2 cellular contexts compared by ENCODE assay signal in the genomic region with DNA sequence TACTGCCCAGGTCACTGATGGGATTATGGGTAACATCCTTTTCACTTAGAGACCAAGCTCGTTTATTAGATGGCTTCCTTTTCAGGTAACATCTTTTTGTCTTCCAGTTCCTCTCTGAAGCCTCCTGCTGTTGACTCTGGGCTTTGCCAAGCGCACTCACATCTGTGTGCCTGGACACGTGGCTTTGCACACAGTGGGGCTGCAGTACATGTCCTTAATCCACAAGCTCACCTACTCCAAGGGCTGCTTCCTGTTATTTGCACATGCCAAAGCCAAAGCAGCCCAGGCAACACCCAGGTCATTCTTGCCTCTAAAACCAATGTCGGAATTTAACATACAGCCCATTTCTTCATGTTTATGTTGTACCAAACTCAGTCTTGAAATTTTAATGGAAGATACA.
TF ChIP-seq lines count a peak whose summit lies in the region.

No MANE protein-coding gene starts in this region.

TF ChIP-seq in HepG2, 621 proteins besides CTCF, POLR2A, EP300 and RAD21:
- TF ChIP-seq CEBPZ (IDR thresholded peaks at IDR 0.05; ENCODE audit: low read length) (no peak), SRY (CRISPR knock-in tag; IDR thresholded peaks at IDR 0.05) (no peak), ZNF598 (CRISPR knock-in tag; IDR thresholded peaks at IDR 0.05; ENCODE audit: borderline replicate concordance) (no peak), ZKSCAN1 (IDR thresholded peaks at IDR 0.05; ENCODE audit: low read length) (0 out of 2 replicates have a peak, but pooled peaks have one; percentile 29), SMYD3 (CRISPR knock-in tag; IDR thresholded peaks at IDR 0.05) (no peak), HNF1A (IDR thresholded peaks at IDR 0.05; ENCODE audit: low read depth) (no peak), HNF1A (CRISPR knock-in tag; IDR thresholded peaks at IDR 0.05; ENCODE audit: borderline replicate concordance) (no peak), TOE1 (CRISPR knock-in tag; IDR thresholded peaks at IDR 0.05) (no peak), ZNF546 (CRISPR knock-in tag; conservative IDR thresholded peaks at IDR 0.05) (no peak)
- TF ChIP-seq, protein P1, sequence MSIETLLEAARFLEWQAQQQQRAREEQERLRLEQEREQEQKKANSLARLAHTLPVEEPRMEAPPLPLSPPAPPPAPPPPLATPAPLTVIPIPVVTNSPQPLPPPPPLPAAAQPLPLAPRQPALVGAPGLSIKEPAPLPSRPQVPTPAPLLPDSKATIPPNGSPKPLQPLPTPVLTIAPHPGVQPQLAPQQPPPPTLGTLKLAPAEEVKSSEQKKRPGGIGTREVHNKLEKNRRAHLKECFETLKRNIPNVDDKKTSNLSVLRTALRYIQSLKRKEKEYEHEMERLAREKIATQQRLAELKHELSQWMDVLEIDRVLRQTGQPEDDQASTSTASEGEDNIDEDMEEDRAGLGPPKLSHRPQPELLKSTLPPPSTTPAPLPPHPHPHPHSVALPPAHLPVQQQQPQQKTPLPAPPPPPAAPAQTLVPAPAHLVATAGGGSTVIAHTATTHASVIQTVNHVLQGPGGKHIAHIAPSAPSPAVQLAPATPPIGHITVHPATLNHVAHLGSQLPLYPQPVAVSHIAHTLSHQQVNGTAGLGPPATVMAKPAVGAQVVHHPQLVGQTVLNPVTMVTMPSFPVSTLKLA (IDR thresholded peaks at IDR 0.05), result peak; percentile 83
- TF ChIP-seq, protein P2, sequence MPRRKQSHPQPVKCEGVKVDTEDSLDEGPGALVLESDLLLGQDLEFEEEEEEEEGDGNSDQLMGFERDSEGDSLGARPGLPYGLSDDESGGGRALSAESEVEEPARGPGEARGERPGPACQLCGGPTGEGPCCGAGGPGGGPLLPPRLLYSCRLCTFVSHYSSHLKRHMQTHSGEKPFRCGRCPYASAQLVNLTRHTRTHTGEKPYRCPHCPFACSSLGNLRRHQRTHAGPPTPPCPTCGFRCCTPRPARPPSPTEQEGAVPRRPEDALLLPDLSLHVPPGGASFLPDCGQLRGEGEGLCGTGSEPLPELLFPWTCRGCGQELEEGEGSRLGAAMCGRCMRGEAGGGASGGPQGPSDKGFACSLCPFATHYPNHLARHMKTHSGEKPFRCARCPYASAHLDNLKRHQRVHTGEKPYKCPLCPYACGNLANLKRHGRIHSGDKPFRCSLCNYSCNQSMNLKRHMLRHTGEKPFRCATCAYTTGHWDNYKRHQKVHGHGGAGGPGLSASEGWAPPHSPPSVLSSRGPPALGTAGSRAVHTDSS (CRISPR knock-in tag; conservative IDR thresholded peaks at IDR 0.05), result no peak

TF ChIP-seq in WTC11, 78 proteins besides CTCF, POLR2A, EP300 and RAD21:
- TF ChIP-seq, protein P3, sequence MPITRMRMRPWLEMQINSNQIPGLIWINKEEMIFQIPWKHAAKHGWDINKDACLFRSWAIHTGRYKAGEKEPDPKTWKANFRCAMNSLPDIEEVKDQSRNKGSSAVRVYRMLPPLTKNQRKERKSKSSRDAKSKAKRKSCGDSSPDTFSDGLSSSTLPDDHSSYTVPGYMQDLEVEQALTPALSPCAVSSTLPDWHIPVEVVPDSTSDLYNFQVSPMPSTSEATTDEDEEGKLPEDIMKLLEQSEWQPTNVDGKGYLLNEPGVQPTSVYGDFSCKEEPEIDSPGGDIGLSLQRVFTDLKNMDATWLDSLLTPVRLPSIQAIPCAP (CRISPR knock-in tag; IDR thresholded peaks at IDR 0.05), result no peak
- TF ChIP-seq JAZF1 (CRISPR knock-in tag; IDR thresholded peaks at IDR 0.05), result no peak
- no peak for TF ChIP-seq GTF2I (CRISPR knock-in tag; conservative IDR thresholded peaks at IDR 0.05)
- no peak for TF ChIP-seq NR2C2 (CRISPR knock-in tag; IDR thresholded peaks at IDR 0.05)
- no peak for TF ChIP-seq ELF4 (CRISPR knock-in tag; IDR thresholded peaks at IDR 0.05; ENCODE audit: low read depth)
- TF ChIP-seq ESRRA (CRISPR knock-in tag; IDR thresholded peaks at IDR 0.05; ENCODE audit: borderline replicate concordance), result no peak
- TF ChIP-seq PRRX2 (CRISPR knock-in tag; IDR thresholded peaks at IDR 0.05), result no peak
- TF ChIP-seq, protein P4, sequence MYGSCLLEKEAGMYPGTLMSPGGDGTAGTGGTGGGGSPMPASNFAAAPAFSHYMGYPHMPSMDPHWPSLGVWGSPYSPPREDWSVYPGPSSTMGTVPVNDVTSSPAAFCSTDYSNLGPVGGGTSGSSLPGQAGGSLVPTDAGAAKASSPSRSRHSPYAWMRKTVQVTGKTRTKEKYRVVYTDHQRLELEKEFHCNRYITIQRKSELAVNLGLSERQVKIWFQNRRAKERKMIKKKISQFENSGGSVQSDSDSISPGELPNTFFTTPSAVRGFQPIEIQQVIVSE (CRISPR knock-in tag; IDR thresholded peaks at IDR 0.05; ENCODE audit: borderline replicate concordance), result no peak
- TF ChIP-seq, protein P5, sequence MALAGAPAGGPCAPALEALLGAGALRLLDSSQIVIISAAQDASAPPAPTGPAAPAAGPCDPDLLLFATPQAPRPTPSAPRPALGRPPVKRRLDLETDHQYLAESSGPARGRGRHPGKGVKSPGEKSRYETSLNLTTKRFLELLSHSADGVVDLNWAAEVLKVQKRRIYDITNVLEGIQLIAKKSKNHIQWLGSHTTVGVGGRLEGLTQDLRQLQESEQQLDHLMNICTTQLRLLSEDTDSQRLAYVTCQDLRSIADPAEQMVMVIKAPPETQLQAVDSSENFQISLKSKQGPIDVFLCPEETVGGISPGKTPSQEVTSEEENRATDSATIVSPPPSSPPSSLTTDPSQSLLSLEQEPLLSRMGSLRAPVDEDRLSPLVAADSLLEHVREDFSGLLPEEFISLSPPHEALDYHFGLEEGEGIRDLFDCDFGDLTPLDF (CRISPR knock-in tag; IDR thresholded peaks at IDR 0.05), result no peak
- TF ChIP-seq, protein P6, sequence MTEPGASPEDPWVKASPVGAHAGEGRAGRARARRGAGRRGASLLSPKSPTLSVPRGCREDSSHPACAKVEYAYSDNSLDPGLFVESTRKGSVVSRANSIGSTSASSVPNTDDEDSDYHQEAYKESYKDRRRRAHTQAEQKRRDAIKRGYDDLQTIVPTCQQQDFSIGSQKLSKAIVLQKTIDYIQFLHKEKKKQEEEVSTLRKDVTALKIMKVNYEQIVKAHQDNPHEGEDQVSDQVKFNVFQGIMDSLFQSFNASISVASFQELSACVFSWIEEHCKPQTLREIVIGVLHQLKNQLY (CRISPR knock-in tag; IDR thresholded peaks at IDR 0.05), result no peak
- TF ChIP-seq TEAD1 (CRISPR knock-in tag; IDR thresholded peaks at IDR 0.05), result no peak
- TF ChIP-seq FOXP1 (CRISPR knock-in tag; IDR thresholded peaks at IDR 0.05; ENCODE audit: borderline replicate concordance), result no peak
- TF ChIP-seq ZNF219 (CRISPR knock-in tag; IDR thresholded peaks at IDR 0.05; ENCODE audit: borderline replicate concordance), result no peak
- TF ChIP-seq FOXP4 (CRISPR knock-in tag; IDR thresholded peaks at IDR 0.05), result no peak
- no peak for TF ChIP-seq NFYB (CRISPR knock-in tag; conservative IDR thresholded peaks at IDR 0.05; ENCODE audit: low read depth)
